ENCODE assay signal across 19 cellular contexts in genomic region chr6:24833711-24834386, GRCh38. TPM values are rescaled to one million over a fixed set of nuclear protein-coding genes. Genes with fewer than 3 reads are reported as not detected.
DNase-seq lines count a peak whose midpoint lies in the region; ATAC-seq and TF ChIP-seq lines count a peak whose summit lies in the region.
"Had no signal": no experiment of that assay in that cellular context is flagged by ENCODE, and none has a peak within 500 bp of the region (broad histone marks: within the 10 kb centered on the region; RNA-seq: fewer than 3 reads in every experiment).

No MANE protein-coding gene starts in this region.

- no peak overlapping the region for H3K4me3 ChIP-seq in tibial nerve
- H3K4me3 ChIP-seq: mucosa of descending colon, pancreas had no signal

- TF ChIP-seq POLR2A in tibial nerve (IDR thresholded peaks at IDR 0.05), result no peak

- no peak for ATAC-seq in activated T-cell treated with anti-CD3 and anti-CD28 coated beads, Interleukin-2, amount 50 U/mL, for 72 hours (replicated peaks in 1 of 2)
- ATAC-seq in activated CD8-positive, alpha-beta T cell treated with anti-CD3 and anti-CD28 coated beads for 36 hours, result no peak
- ATAC-seq: mucosa of descending colon, Panc1, pancreas had no signal

- peaks cover 52% of the 10 kb centered on the region for H3K4me1 Mint-ChIP-seq in activated T-cell treated with anti-CD3 and anti-CD28 coated beads, Interleukin-2, amount 50 U/mL, for 72 hours (ENCODE audit: low read depth)
- H3K4me1 Mint-ChIP-seq in activated CD8-positive, alpha-beta T cell treated with anti-CD3 and anti-CD28 coated beads for 36 hours (ENCODE audit: low read depth), result peaks cover 58% of the 10 kb centered on the region
- H3K4me1 Mint-ChIP-seq in mesothelial cell of epicardium, result peaks cover 13% of the 10 kb centered on the region
- H3K4me1 Mint-ChIP-seq: endodermal cell had no signal

- CTCF ChIA-PET in activated CD8-positive, alpha-beta T cell treated with anti-CD3 and anti-CD28 coated beads for 36 hours (lab: Charles Lee), result interaction anchor here (0.8 to 1.9 kb wide), 3 partner anchors 23 to 184 kb away, joined by 3 to 7 read pairs (median 4); no protein-coding TSS in a partner anchor

- WGBS in tibial nerve, 2 donors, result 54 to 61% methylated on average over 4 of the region's 4 CpGs

- H3K27me3 ChIP-seq in layer of hippocampus (ENCODE audit: control insufficient read depth, insufficient read depth, low read length), result no peaks in the 10 kb centered on the region
- H3K27me3 ChIP-seq in tibial nerve, result no peaks in the 10 kb centered on the region
- H3K27me3 ChIP-seq: pancreas had no signal

- peak overlapping the region; percentile 71 for H3K27ac ChIP-seq in layer of hippocampus (ENCODE audit: low read depth, low read length)
- peak overlapping the region in 3 of 4 donors; percentile 34 to 83 (median 74) for H3K27ac ChIP-seq in tibial nerve
- H3K27ac ChIP-seq: pancreas had no signal

- H3K36me3 ChIP-seq in tibial nerve, result no peaks in the 10 kb centered on the region
- H3K36me3 ChIP-seq: pancreas had no signal

- DNase-seq in activated T-cell treated with anti-CD3 and anti-CD28 coated beads, Interleukin-2, amount 50 U/mL, for 72 hours, result no peak
- no peak for DNase-seq in activated T-cell treated with anti-CD3 and anti-CD28 coated beads, Interleukin-2, amount 50 U/mL, for 48 hours
- no peak for DNase-seq in activated CD8-positive, alpha-beta T cell treated with anti-CD3 and anti-CD28 coated beads for 36 hours
- DNase-seq in tibial nerve (ENCODE audit: low spot score in 2 of 2) (no peak), mesothelial cell of epicardium (ENCODE audit: low spot score in 2 of 2, unreplicated experiment in 2 of 2) (no peak), A172 (ENCODE audit: low spot score) (no peak), dedifferentiated amniotic fluid mesenchymal stem cell (ENCODE audit: extremely low spot score) (no peak)
- DNase-seq: Caco-2; endodermal cell; IMR-90; mucosa of descending colon; NCI-H82; pancreas; stimulated activated CD4-positive, alpha-beta T cell treated with anti-CD3 and anti-CD28 coated beads, Interleukin-4, amount 100 ng/mL, for 1 hour had no signal

- TF ChIP-seq EP300 in tibial nerve (IDR thresholded peaks at IDR 0.05), result no peak

- no peak for TF ChIP-seq CTCF in activated CD8-positive, alpha-beta T cell treated with anti-CD3 and anti-CD28 coated beads for 36 hours (IDR thresholded peaks at IDR 0.05)
- TF ChIP-seq CTCF in tibial nerve (IDR thresholded peaks at IDR 0.05), result no peak
- TF ChIP-seq CTCF in mesothelial cell of epicardium (IDR thresholded peaks at IDR 0.05; ENCODE audit: unreplicated experiment), result no peak

- H3K27ac Mint-ChIP-seq in activated T-cell treated with anti-CD3 and anti-CD28 coated beads, Interleukin-2, amount 50 U/mL, for 72 hours, result peak overlapping the region; percentile 47
- H3K27ac Mint-ChIP-seq in activated CD8-positive, alpha-beta T cell treated with anti-CD3 and anti-CD28 coated beads for 36 hours, result peak overlapping the region; percentile 32
- H3K27ac Mint-ChIP-seq in mesothelial cell of epicardium, result no peak overlapping the region
- H3K27ac Mint-ChIP-seq: endodermal cell, type B pancreatic cell had no signal

- intact Hi-C loops in activated CD8-positive, alpha-beta T cell treated with anti-CD3 and anti-CD28 coated beads for 36 hours (cut with micrococcal nuclease), result no loop called here

- peaks cover 12 to 14% of the 10 kb centered on the region in 2 donors for H3K36me3 Mint-ChIP-seq in activated T-cell treated with anti-CD3 and anti-CD28 coated beads, Interleukin-2, amount 50 U/mL, for 72 hours (ENCODE audit: insufficient read depth in 2 of 2)
- peaks cover 69% of the 10 kb centered on the region for H3K36me3 Mint-ChIP-seq in activated CD8-positive, alpha-beta T cell treated with anti-CD3 and anti-CD28 coated beads for 36 hours (ENCODE audit: low read depth)
- H3K36me3 Mint-ChIP-seq in mesothelial cell of epicardium, result no peaks in the 10 kb centered on the region
- H3K36me3 Mint-ChIP-seq: type B pancreatic cell had no signal

- POLR2A ChIA-PET in activated CD8-positive, alpha-beta T cell treated with anti-CD3 and anti-CD28 coated beads for 36 hours (lab: Charles Lee), result interaction anchor here (0.9 kb wide), 1 partner anchor 9 kb away, joined by 5 read pairs; no protein-coding TSS in a partner anchor

- H3K9me3 ChIP-seq in tibial nerve, result no peaks in the 10 kb centered on the region
- H3K9me3 ChIP-seq: Caco-2, mucosa of descending colon, pancreas had no signal

- peaks cover 0 to 39% (median 7%) of the 10 kb centered on the region in 4 donors for H3K4me1 ChIP-seq in tibial nerve
- H3K4me1 ChIP-seq: Caco-2 had no signal

- H3K27me3 Mint-ChIP-seq in activated T-cell treated with anti-CD3 and anti-CD28 coated beads, Interleukin-2, amount 50 U/mL, for 72 hours (ENCODE audit: low read depth), result no peaks in the 10 kb centered on the region
- H3K27me3 Mint-ChIP-seq in activated CD8-positive, alpha-beta T cell treated with anti-CD3 and anti-CD28 coated beads for 36 hours, result no peaks in the 10 kb centered on the region
- no peaks in the 10 kb centered on the region for H3K27me3 Mint-ChIP-seq in mesothelial cell of epicardium (ENCODE audit: low read depth)
- H3K27me3 Mint-ChIP-seq: type B pancreatic cell had no signal

- H3K4me3 Mint-ChIP-seq in activated T-cell treated with anti-CD3 and anti-CD28 coated beads, Interleukin-2, amount 50 U/mL, for 72 hours, result no peak overlapping the region
- no peak overlapping the region for H3K4me3 Mint-ChIP-seq in activated CD8-positive, alpha-beta T cell treated with anti-CD3 and anti-CD28 coated beads for 36 hours
- H3K4me3 Mint-ChIP-seq in mesothelial cell of epicardium, result no peak overlapping the region
- H3K4me3 Mint-ChIP-seq: endodermal cell, type B pancreatic cell had no signal

- H3K9me3 Mint-ChIP-seq in activated T-cell treated with anti-CD3 and anti-CD28 coated beads, Interleukin-2, amount 50 U/mL, for 72 hours, result peaks cover 0 to 1% of the 10 kb centered on the region in 2 donors
- peaks cover 3% of the 10 kb centered on the region for H3K9me3 Mint-ChIP-seq in activated CD8-positive, alpha-beta T cell treated with anti-CD3 and anti-CD28 coated beads for 36 hours
- peaks cover 7% of the 10 kb centered on the region for H3K9me3 Mint-ChIP-seq in mesothelial cell of epicardium
- H3K9me3 Mint-ChIP-seq: endodermal cell, type B pancreatic cell had no signal

RNA-seq across cellular contexts. Expression of gene ARMH2, which starts 35.1 kb away (rescaled TPM):
- not detected for total RNA-seq in activated T-cell treated with anti-CD3 and anti-CD28 coated beads, Interleukin-2, amount 50 U/mL, for 72 hours
- total RNA-seq in activated CD8-positive, alpha-beta T cell treated with anti-CD3 and anti-CD28 coated beads for 36 hours, result under 1 TPM in 1 of 2 experiments, not detected in 1; 0.40 TPM
- total RNA-seq in tibial nerve, result not detected
- not detected in 3 replicates for total RNA-seq in mesothelial cell of epicardium
- total RNA-seq in A172 (2014; rRNA removed; shearing (Covaris generic)), result not detected in 2 replicates
- total RNA-seq: Caco-2, cardiac septum, endodermal cell, IMR-90, mucosa of descending colon, pancreas, skeletal muscle tissue had no signal

RNA-seq across cellular contexts. Expression of gene GMNN, which starts 59.1 kb away (rescaled TPM):
- 10 to 100 TPM; 50.8 to 58.5 TPM for total RNA-seq in activated T-cell treated with anti-CD3 and anti-CD28 coated beads, Interleukin-2, amount 50 U/mL, for 72 hours
- total RNA-seq in activated CD8-positive, alpha-beta T cell treated with anti-CD3 and anti-CD28 coated beads for 36 hours, result 10 to 100 TPM; 69.2 to 72.6 TPM
- total RNA-seq in tibial nerve (10 to 100 TPM in 3 of 4 donors, 1 to 10 TPM in 1; 5.5 to 20.7 (median 13.9) TPM), mesothelial cell of epicardium (21.3 to 25.1 TPM (median 23.4 TPM) in 3 replicates)
- 49.7 and 65.9 TPM in 2 replicates for total RNA-seq in A172 (2014; rRNA removed; shearing (Covaris generic))
